ENCODE assay signal across 20 cellular contexts in genomic region chr4:125704726-125705125, GRCh38.
A peak's percentile ranks its signal among the peaks of the same experiment; 100 is the strongest.
DNase-seq lines count a peak whose midpoint lies in the region; ATAC-seq and TF ChIP-seq lines count a peak whose summit lies in the region.
"Had no signal": no experiment of that assay in that cellular context is flagged by ENCODE, and none has a peak within 500 bp of the region (broad histone marks: within the 10 kb centered on the region; RNA-seq: fewer than 3 reads in every experiment).

No MANE protein-coding gene starts in this region.

- no peaks in the 10 kb centered on the region for H3K9me2 ChIP-seq in GM23338 (ENCODE audit: insufficient read depth)

- H3K4me2 ChIP-seq in GM23338: no peak overlapping the region

- no peaks in the 10 kb centered on the region for H4K20me1 ChIP-seq in GM23338 (replicated peaks; ENCODE audit: insufficient read depth)

- no peaks in the 10 kb centered on the region for H3K36me3 Mint-ChIP-seq in GM23338 (ENCODE audit: low read depth)
- H3K36me3 Mint-ChIP-seq in endodermal cell (ENCODE audit: low read depth): no peaks in the 10 kb centered on the region

- no peak overlapping the region for H3K27ac ChIP-seq in GM23338 (ENCODE audit: low read depth)
- H3K27ac ChIP-seq in gastroesophageal sphincter: no peak overlapping the region
- H3K27ac ChIP-seq in endodermal cell (ENCODE audit: low read depth, low read length): no peak overlapping the region
- H3K27ac ChIP-seq: psoas muscle had no signal

- H3K4me3 Mint-ChIP-seq in GM23338 (no peak overlapping the region), endodermal cell (no peak overlapping the region)
- H3K4me3 Mint-ChIP-seq: CD4-positive, alpha-beta T cell; effector memory CD8-positive, alpha-beta T cell; nephron progenitor cell had no signal

- H3K79me2 ChIP-seq in GM23338 (replicated peaks; ENCODE audit: insufficient read depth): no peaks in the 10 kb centered on the region

- TF ChIP-seq CTCF in GM23338 (conservative IDR thresholded peaks at IDR 0.05; ENCODE audit: low read depth in 2 of 2) (no peak), gastroesophageal sphincter (IDR thresholded peaks at IDR 0.05) (no peak), endodermal cell (conservative IDR thresholded peaks at IDR 0.05) (no peak)

- H3K4me1 Mint-ChIP-seq in GM23338 (peaks cover 8% of the 10 kb centered on the region; the same call in 2 of the 3 replicates), endodermal cell (no peaks in the 10 kb centered on the region)
- H3K4me1 Mint-ChIP-seq: nephron progenitor cell had no signal

- H3K36me3 ChIP-seq in GM23338 (ENCODE audit: insufficient read depth) (no peaks in the 10 kb centered on the region), gastroesophageal sphincter (no peaks in the 10 kb centered on the region), endodermal cell (ENCODE audit: control insufficient read depth, insufficient read depth, low read length) (no peaks in the 10 kb centered on the region)
- H3K36me3 ChIP-seq: HAP-1 had no signal

- DNase-seq in A172 (ENCODE audit: low spot score) (peak; percentile 35), GM23338 (ENCODE audit: low spot score) (peak; percentile 55), amniotic epithelial cell (ENCODE audit: low read depth) (peak; percentile 63), iris pigment epithelial cell (ENCODE audit: low read depth) (peak; percentile 74), endodermal cell (no peak)
- no peak for DNase-seq in activated CD8-positive, alpha-beta memory T cell treated with anti-CD3 and anti-CD28 coated beads, Interleukin-2, amount 50 U/mL, for 4 hours
- DNase-seq: activated CD4-positive, alpha-beta T cell treated with anti-CD3 and anti-CD28 coated beads for 4 hours; activated gamma-delta T cell; amygdala; CD4-positive, alpha-beta T cell; cerebellar nuclear complex; DMS79; effector memory CD8-positive, alpha-beta T cell; NCI-H1436; nephron progenitor cell; psoas muscle; substantia nigra had no signal

- no peak for TF ChIP-seq EP300 in gastroesophageal sphincter (IDR thresholded peaks at IDR 0.05)

- WGBS in gastroesophageal sphincter (ENCODE audit: low coverage in 1 of 2), 2 donors: 60 to 78% methylated on average over 3 of the region's 3 CpGs
- WGBS in endodermal cell (ENCODE audit: insufficient coverage in 1 of 2, insufficient read length in 1 of 2), 2 experiments: no CpG with 5 or more reads among the region's 3 CpGs

- no peaks in the 10 kb centered on the region for H3K27me3 ChIP-seq in GM23338 (ENCODE audit: insufficient read depth)
- H3K27me3 ChIP-seq in gastroesophageal sphincter: no peaks in the 10 kb centered on the region
- no peaks in the 10 kb centered on the region for H3K27me3 ChIP-seq in endodermal cell (ENCODE audit: control insufficient read depth, insufficient read depth, low read length, poor library complexity, severe bottlenecking)

- H3K27me3 Mint-ChIP-seq in GM23338 (ENCODE audit: insufficient read depth, low read depth, poor library complexity) (no peaks in the 10 kb centered on the region), endodermal cell (ENCODE audit: insufficient read depth) (no peaks in the 10 kb centered on the region)
- H3K27me3 Mint-ChIP-seq: CD4-positive, alpha-beta T cell; effector memory CD8-positive, alpha-beta T cell had no signal

- no peak overlapping the region for H2AFZ ChIP-seq in GM23338

- H3K9me3 ChIP-seq in gastroesophageal sphincter (no peaks in the 10 kb centered on the region), endodermal cell (ENCODE audit: control insufficient read depth, low read length) (no peaks in the 10 kb centered on the region)
- H3K9me3 ChIP-seq: HAP-1, psoas muscle had no signal

- H3K9ac ChIP-seq in endodermal cell (ENCODE audit: extremely low read depth, low read length, poor library complexity, severe bottlenecking): no peak overlapping the region

- H3K4me1 ChIP-seq in GM23338 (ENCODE audit: insufficient read depth) (peaks cover 14% of the 10 kb centered on the region; the same call in 1 of the 2 replicates), gastroesophageal sphincter (no peaks in the 10 kb centered on the region), endodermal cell (ENCODE audit: control insufficient read depth, insufficient read depth, low read length) (no peaks in the 10 kb centered on the region)
- H3K4me1 ChIP-seq: HAP-1, psoas muscle had no signal

- H3F3A ChIP-seq in GM23338 (replicated peaks; ENCODE audit: low read depth): no peaks in the 10 kb centered on the region

- H3K4me3 ChIP-seq in GM23338 (no peak overlapping the region), gastroesophageal sphincter (no peak overlapping the region), endodermal cell (ENCODE audit: low read length) (no peak overlapping the region)
- H3K4me3 ChIP-seq: HAP-1, psoas muscle had no signal

- no peak overlapping the region for H3K27ac Mint-ChIP-seq in GM23338
- no peak overlapping the region for H3K27ac Mint-ChIP-seq in endodermal cell
- H3K27ac Mint-ChIP-seq: CD4-positive, alpha-beta T cell; effector memory CD8-positive, alpha-beta T cell; nephron progenitor cell had no signal

- TF ChIP-seq POLR2A in gastroesophageal sphincter (IDR thresholded peaks at IDR 0.05): no peak

- no peak for ATAC-seq in GM23338
- no peak for ATAC-seq in HG03442 (IDR thresholded peaks at IDR 0.05; ENCODE audit: unreplicated experiment)
- ATAC-seq in gastroesophageal sphincter: no peak
- ATAC-seq: effector memory CD8-positive, alpha-beta T cell; psoas muscle had no signal

- H3K9me3 Mint-ChIP-seq in GM23338: no peaks in the 10 kb centered on the region
- H3K9me3 Mint-ChIP-seq in endodermal cell: no peaks in the 10 kb centered on the region
- H3K9me3 Mint-ChIP-seq: nephron progenitor cell had no signal

TF ChIP-seq in GM23338, 12 proteins besides CTCF, POLR2A, EP300 and RAD21 (continues in another document):
- no peak for TF ChIP-seq ZNF462 (CRISPR knock-in tag; IDR thresholded peaks at IDR 0.05)
- no peak for TF ChIP-seq EZH2 (IDR thresholded peaks at IDR 0.05; ENCODE audit: low read depth, unreplicated experiment)
- no peak for TF ChIP-seq CREB1 (CRISPR knock-in tag; IDR thresholded peaks at IDR 0.05; ENCODE audit: low read depth)
- no peak for TF ChIP-seq ZNF114 (CRISPR knock-in tag; IDR thresholded peaks at IDR 0.05)

Comparison
In these comparisons a context has a peak if more than half of its experiments do, and no peak if none do; other contexts are left out.
1. DNase-seq: peak in A172 (single experiment), GM23338 (single experiment), amniotic epithelial cell (single experiment) and iris pigment epithelial cell (single experiment); none in activated CD8-positive, alpha-beta memory T cell treated with anti-CD3 and anti-CD28 coated beads, Interleukin-2, amount 50 U/mL, for 4 hours (single experiment) and endodermal cell (single experiment).